15 cellular contexts compared by ENCODE assay signal in the genomic region with DNA sequence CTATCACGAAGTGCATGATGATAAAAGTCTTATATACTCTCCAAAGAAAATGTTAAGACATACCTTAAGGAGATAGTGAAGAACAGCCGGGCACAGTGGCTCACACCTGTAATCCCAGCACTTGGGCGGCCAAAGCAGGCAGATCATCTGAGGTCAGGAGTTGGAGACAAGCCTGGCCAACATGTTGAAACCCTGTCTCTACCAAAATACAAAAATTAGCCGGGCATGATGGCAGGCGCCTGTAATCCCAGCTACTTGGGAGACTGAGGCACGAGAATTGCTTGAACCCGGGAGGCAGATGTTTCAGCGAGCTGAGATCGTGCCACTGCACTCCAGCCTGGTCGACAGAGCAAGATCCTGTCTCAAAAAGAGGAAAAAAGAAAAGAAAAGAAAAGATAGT. TPM values are rescaled to one million over a fixed set of nuclear protein-coding genes. Genes with fewer than 3 reads are reported as not detected.
"Had no signal": no experiment of that assay in that cellular context is flagged by ENCODE, and none has a peak within 500 bp of the region (broad histone marks: within the 10 kb centered on the region; RNA-seq: fewer than 3 reads in every experiment).

No MANE protein-coding gene starts in this region.

RNA-seq across cellular contexts. Expression of gene GRAP2, which starts 3.1 kb away (rescaled TPM):
- total RNA-seq: epithelial cell of proximal tubule, fibroblast of lung, foreskin keratinocyte, hepatocyte, renal cortical epithelial cell had no signal
- polyA plus RNA-seq: fibroblast of lung, foreskin keratinocyte had no signal

RNA-seq across cellular contexts. Expression of gene ENTHD1, which starts 10.5 kb away (rescaled TPM):
- total RNA-seq: dorsolateral prefrontal cortex, epithelial cell of proximal tubule, fibroblast of lung, foreskin keratinocyte, hepatocyte, left cardiac atrium, lower leg skin, mesenteric fat pad, renal cortical epithelial cell, sigmoid colon, transverse colon, vagina, WTC11 had no signal
- polyA plus RNA-seq: fibroblast of lung, foreskin keratinocyte, hepatocyte, neural cell had no signal

RNA-seq across cellular contexts. Expression of gene TMA7B, which starts 56.2 kb away (rescaled TPM):
- total RNA-seq: epithelial cell of proximal tubule, fibroblast of lung, foreskin keratinocyte, hepatocyte, left cardiac atrium, mesenteric fat pad, occipital lobe, renal cortical epithelial cell, sigmoid colon, WTC11 had no signal
- polyA plus RNA-seq: fibroblast of lung, foreskin keratinocyte, hepatocyte, neural cell had no signal
